In genomic region chr20:43404880-43405279, GRCh38 we compare ENCODE assay signal across 10 cellular contexts. TPM values are rescaled to one million over a fixed set of nuclear protein-coding genes. Genes with fewer than 3 reads are reported as not detected.
DNase-seq lines count a peak whose midpoint lies in the region; ATAC-seq and TF ChIP-seq lines count a peak whose summit lies in the region.
"Had no signal": no experiment of that assay in that cellular context is flagged by ENCODE, and none has a peak within 500 bp of the region (broad histone marks: within the 10 kb centered on the region; RNA-seq: fewer than 3 reads in every experiment).

No MANE protein-coding gene starts in this region.

- H3K4me1 ChIP-seq in H9 (ENCODE audit: insufficient read depth, low read length) (no peaks in the 10 kb centered on the region), left lung (no peaks in the 10 kb centered on the region), tibial nerve (no peaks in the 10 kb centered on the region)

- CTCF ChIA-PET in Calu3 (lab: Charles Lee) = interaction anchor here (0.6 kb wide), 1 partner anchor 549 kb away, joined by 3 read pairs; no protein-coding TSS in a partner anchor

- no peaks in the 10 kb centered on the region for H3K23me2 ChIP-seq in H9 (ENCODE audit: insufficient read length, low read depth, low read length, poor library complexity, severe bottlenecking)

- H3K27ac ChIP-seq in H9 (ENCODE audit: insufficient read length, low read depth, low read length) (no peak overlapping the region), VCaP (no peak overlapping the region), left lung (no peak overlapping the region), tibial nerve (no peak overlapping the region)

- intact Hi-C loops in Calu3 (cut with micrococcal nuclease; ENCODE audit: unreplicated experiment) = loop anchor here (5.0 kb wide), 3 partner anchors 168 to 1448 kb away; no protein-coding TSS in a partner anchor
- intact Hi-C loops in left lung (cut with DNase I) = no loop called here

- TF ChIP-seq CTCF in Calu3 (IDR thresholded peaks at IDR 0.05; ENCODE audit: unreplicated experiment) (peak; percentile 66), H9 (conservative IDR thresholded peaks at IDR 0.05) (peak; percentile 70), VCaP (conservative IDR thresholded peaks at IDR 0.05) (peak; percentile 38), left lung (IDR thresholded peaks at IDR 0.05) (peak in 1 of 2 donors; percentile 16), tibial nerve (IDR thresholded peaks at IDR 0.05) (no peak)

- BruUV-seq in Calu3 (replicated peaks; lab: Mats Ljungman, UMichigan) = no TSS peak

- no CpG with 5 or more reads among the region's 3 CpGs for WGBS in H9 (ENCODE audit: extremely low coverage, insufficient read length, low lambda C conversion rate)
- WGBS in tibial nerve, 2 donors = 13 to 28% methylated on average over 3 of the region's 3 CpGs

- no peaks in the 10 kb centered on the region for H4K20me1 ChIP-seq in H9 (ENCODE audit: control insufficient read depth, insufficient read depth, insufficient read length)

- H2BK5ac ChIP-seq in H9 (ENCODE audit: insufficient read length, low read length) = no peak overlapping the region

- H3K79me1 ChIP-seq in H9 (ENCODE audit: insufficient read depth, low read depth, low read length, poor library complexity, severe bottlenecking) = no peaks in the 10 kb centered on the region

- no peak overlapping the region for H2BK20ac ChIP-seq in H9 (ENCODE audit: low read depth, low read length, poor library complexity, severe bottlenecking)

- DNase-seq in Calu3 (peak; percentile 67), H9 (peak; percentile 73), left lung (no peak), tibial nerve (ENCODE audit: low spot score in 2 of 2) (no peak), LoVo (ENCODE audit: low spot score) (no peak)
- DNase-seq: activated T-cell treated with anti-CD3 and anti-CD28 coated beads for 4 hours, NCI-H446 treated with DMSO at 0.1 percent for 48 hours had no signal

- no peaks in the 10 kb centered on the region for H3K79me2 ChIP-seq in H9 (ENCODE audit: insufficient read depth, low read length)

- H3K9me3 Mint-ChIP-seq in Calu3 (ENCODE audit: low read depth, unreplicated experiment) = peaks cover 6% of the 10 kb centered on the region
- peaks cover 7 to 8% of the 10 kb centered on the region in 2 experiments for H3K9me3 Mint-ChIP-seq in H9

- H3K56ac ChIP-seq in H9 (ENCODE audit: insufficient read length, low read depth, low read length) = no peak overlapping the region

- H3K36me3 Mint-ChIP-seq in Calu3 (ENCODE audit: insufficient read depth, unreplicated experiment) (no peaks in the 10 kb centered on the region), H9 (ENCODE audit: insufficient read depth in 1 of 3, low read depth in 3 of 3) (peaks cover 2 to 7% (median 5%) of the 10 kb centered on the region in 3 experiments; a peak in 6 of 7 replicates)

- H4K5ac ChIP-seq in H9 (ENCODE audit: insufficient read length, low read depth, low read length) = no peak overlapping the region

- no peak overlapping the region for H3K4ac ChIP-seq in H9 (ENCODE audit: low read depth, low read length)

- H3K4me3 ChIP-seq in left lung (no peak overlapping the region), tibial nerve (no peak overlapping the region)

- no peak overlapping the region for H3K4me2 ChIP-seq in H9 (ENCODE audit: insufficient read depth, insufficient read length, low read length)

- no peak overlapping the region for H3K18ac ChIP-seq in H9 (ENCODE audit: insufficient read length, low read depth, low read length)

- no peaks in the 10 kb centered on the region for H3K27me3 ChIP-seq in H9 (ENCODE audit: insufficient read depth, low read length)
- H3K27me3 ChIP-seq in left lung = peaks cover 0 to 7% of the 10 kb centered on the region in 2 donors
- H3K27me3 ChIP-seq in tibial nerve = no peaks in the 10 kb centered on the region

- H3K4me3 Mint-ChIP-seq in Calu3 (ENCODE audit: low read depth, unreplicated experiment) (no peak overlapping the region), H9 (no peak overlapping the region)

- H3K36me3 ChIP-seq in left lung (no peaks in the 10 kb centered on the region), tibial nerve (no peaks in the 10 kb centered on the region)

- no peak overlapping the region for H2AK5ac ChIP-seq in H9 (ENCODE audit: insufficient read length, low read length)

- TF ChIP-seq EP300 in tibial nerve (IDR thresholded peaks at IDR 0.05) = no peak

- H3K4me1 Mint-ChIP-seq in Calu3 (ENCODE audit: low read depth, unreplicated experiment) = no peaks in the 10 kb centered on the region
- peaks cover 3 to 4% of the 10 kb centered on the region in 2 experiments; a peak in 2 of 4 replicates for H3K4me1 Mint-ChIP-seq in H9

- H2BK15ac ChIP-seq in H9 (ENCODE audit: low read depth, low read length) = no peak overlapping the region

- no peak overlapping the region for H3K9ac ChIP-seq in H9 (ENCODE audit: extremely low read depth, insufficient read length, low read length)

- H3T11ph ChIP-seq in H9 (ENCODE audit: low read length) = no peak overlapping the region

- TF ChIP-seq POLR2A in tibial nerve (IDR thresholded peaks at IDR 0.05) = no peak

- no peak overlapping the region for H3K23ac ChIP-seq in H9 (ENCODE audit: insufficient read length, low read depth, low read length)

- no peak overlapping the region for H3K27ac Mint-ChIP-seq in Calu3 (ENCODE audit: unreplicated experiment)
- H3K27ac Mint-ChIP-seq in H9 = no peak overlapping the region

- no peak overlapping the region for H3K14ac ChIP-seq in H9 (ENCODE audit: insufficient read depth, low read length)

- ATAC-seq in left lung (peak; percentile 69), HG02885 (IDR thresholded peaks at IDR 0.05; ENCODE audit: poor library complexity, unreplicated experiment) (no peak), HG03196 (IDR thresholded peaks at IDR 0.05; ENCODE audit: unreplicated experiment) (no peak)

- H3K9me3 ChIP-seq in H9 (ENCODE audit: control insufficient read depth, low read depth, low read length) (no peaks in the 10 kb centered on the region), left lung (peaks cover 0 to 7% of the 10 kb centered on the region in 2 donors), tibial nerve (peaks cover 0 to 21% (median 2%) of the 10 kb centered on the region in 4 donors)

- H2BK12ac ChIP-seq in H9 (ENCODE audit: insufficient read length, low read depth, low read length) = no peak overlapping the region

- H2AFZ ChIP-seq in H9 (ENCODE audit: low read length) = no peak overlapping the region

- H2BK120ac ChIP-seq in H9 (ENCODE audit: low read depth, low read length, poor library complexity, severe bottlenecking) = no peak overlapping the region

- no peak overlapping the region for H4K91ac ChIP-seq in H9 (ENCODE audit: insufficient read length, low read depth, low read length)

- peaks cover 45% of the 10 kb centered on the region for H3K27me3 Mint-ChIP-seq in Calu3 (ENCODE audit: unreplicated experiment)
- peaks cover 43% of the 10 kb centered on the region for H3K27me3 Mint-ChIP-seq in H9 (ENCODE audit: low read depth)

- H4K8ac ChIP-seq in H9 (replicated peaks; ENCODE audit: insufficient read length, low read depth, low read length) = no peak overlapping the region

RNA-seq across cellular contexts. Expression of gene SRSF6, which starts 52.8 kb away (rescaled TPM):
- total RNA-seq in Calu3 (2022) = 202 and 205 TPM in 2 replicates
- 336 and 340 TPM in 2 replicates for total RNA-seq in H9 (2021)
- 100 to 1,000 TPM; 134 to 145 TPM for total RNA-seq in left lung
- total RNA-seq in tibial nerve = 100 to 1,000 TPM in 2 of 4 donors, 10 to 100 TPM in 2; 82.8 to 117 (median 103) TPM

Comparison
In these comparisons a context has a peak if more than half of its experiments do, and no peak if none do; other contexts are left out.
1. DNase-seq: peak in Calu3 (single experiment) and H9 (single experiment); none in left lung (0 of 2), tibial nerve (0 of 2) and LoVo (single experiment).
2. CTCF ChIP-seq: peak in Calu3 (single experiment), H9 (single experiment) and VCaP (single experiment); none in tibial nerve (0 of 5).